ENCODE assay signal across 9 cellular contexts in the genomic region with DNA sequence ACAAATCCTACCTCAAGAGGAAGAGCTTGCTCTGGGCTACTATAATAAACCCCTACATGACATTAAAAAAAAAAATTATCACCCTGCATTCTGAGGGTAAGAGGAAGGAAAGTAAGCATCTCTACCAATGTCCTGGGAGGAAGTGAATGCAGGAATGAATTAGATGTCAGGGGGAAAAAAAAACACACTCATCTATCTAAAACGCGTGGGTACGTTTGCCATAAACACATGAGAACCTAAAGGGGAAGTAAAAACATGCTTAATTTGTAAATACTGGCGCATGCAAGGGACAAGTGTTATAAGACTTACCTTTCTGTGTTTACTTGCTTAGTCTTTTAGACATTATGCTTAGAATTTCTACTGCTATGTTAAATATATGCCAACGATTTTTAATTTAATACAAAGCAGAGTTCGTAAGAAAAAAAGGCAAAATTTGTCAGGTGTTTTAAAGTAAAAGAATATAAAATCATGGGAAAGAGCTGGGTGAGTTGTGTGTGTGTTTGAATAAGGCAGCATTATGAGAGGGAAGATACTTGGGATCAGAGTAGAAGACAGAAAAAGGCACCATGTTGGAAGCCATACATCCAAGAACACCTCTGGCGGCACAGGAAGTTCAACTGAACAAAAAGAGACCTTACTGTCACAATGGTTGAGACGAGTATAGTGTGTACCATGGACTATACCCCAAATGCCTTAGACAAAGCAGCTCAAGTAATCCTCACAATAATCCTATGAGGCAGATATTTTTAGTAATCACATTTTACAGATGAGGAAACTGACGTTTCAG. TPM values are rescaled to one million over a fixed set of nuclear protein-coding genes. Genes with fewer than 3 reads are reported as not detected.
DNase-seq lines count a peak whose midpoint lies in the region; ATAC-seq and TF ChIP-seq lines count a peak whose summit lies in the region.
"Had no signal": no experiment of that assay in that cellular context is flagged by ENCODE, and none has a peak within 500 bp of the region (broad histone marks: within the 10 kb centered on the region; RNA-seq: fewer than 3 reads in every experiment).

No MANE protein-coding gene starts in this region.

- H3K9me3 Mint-ChIP-seq in stimulated activated effector memory CD8-positive, alpha-beta T cell treated with anti-CD3 and anti-CD28 coated beads, Interleukin-12 subunit alpha, Interleukin-12 subunit beta, amount 100 ng/mL, for 72 hours: no peaks in the 10 kb centered on the region

- CTCF ChIA-PET in A673 (lab: Charles Lee): no interaction called here

- H3K36me3 ChIP-seq in A673 (ENCODE audit: insufficient read depth, low read length, poor library complexity, severe bottlenecking): no peaks in the 10 kb centered on the region

- POLR2A ChIA-PET in A673 (lab: Charles Lee; ENCODE audit: low non-redundant PET): no interaction called here

- H3K4me3 ChIP-seq in A673 (ENCODE audit: low read depth, low read length, poor library complexity, severe bottlenecking) (peak overlapping the region; percentile 76), foreskin fibroblast (ENCODE audit: low read depth in 1 of 2, low read length in 2 of 2) (peak overlapping the region; percentile 78 to 87)

- H3K36me3 Mint-ChIP-seq in stimulated activated effector memory CD8-positive, alpha-beta T cell treated with anti-CD3 and anti-CD28 coated beads, Interleukin-12 subunit alpha, Interleukin-12 subunit beta, amount 100 ng/mL, for 72 hours: no peaks in the 10 kb centered on the region

- no peak overlapping the region for H3K27ac Mint-ChIP-seq in stimulated activated effector memory CD8-positive, alpha-beta T cell treated with anti-CD3 and anti-CD28 coated beads, Interleukin-12 subunit alpha, Interleukin-12 subunit beta, amount 100 ng/mL, for 72 hours

- no peaks in the 10 kb centered on the region for H3K9me3 ChIP-seq in A673 (ENCODE audit: low read depth, low read length, poor library complexity, severe bottlenecking)

- H3K27me3 ChIP-seq in A673 (replicated peaks; ENCODE audit: insufficient read depth, low read depth, low read length, poor library complexity): no peaks in the 10 kb centered on the region

- DNase-seq in A673 (ENCODE audit: low spot score): no peak
- DNase-seq in GM10266 (ENCODE audit: extremely low spot score): peak; percentile 35
- peak; percentile 5 for DNase-seq in RPMI8226
- no peak for DNase-seq in foreskin fibroblast
- no peak for DNase-seq in stimulated activated effector memory CD8-positive, alpha-beta T cell treated with anti-CD3 and anti-CD28 coated beads, Interleukin-12 subunit alpha, Interleukin-12 subunit beta, amount 100 ng/mL, for 72 hours (ENCODE audit: low spot score in 2 of 2)
- no peak for DNase-seq in COLO829 (ENCODE audit: low spot score)
- no peak for DNase-seq in activated effector memory CD4-positive, alpha-beta T cell treated with anti-CD3 and anti-CD28 coated beads, Interleukin-2, amount 50 U/mL, for 16 hours
- DNase-seq: NCI-H446 had no signal

- intact Hi-C loops in A673 (cut with micrococcal nuclease; ENCODE audit: unreplicated experiment): no loop called here

- TSS peak; percentile 47 for BruUV-seq in A673 (replicated peaks; lab: Mats Ljungman, UMichigan)

- H3K27ac ChIP-seq in A673 (ENCODE audit: low read depth, low read length, poor library complexity, severe bottlenecking): no peak overlapping the region

- no peak overlapping the region for H3K4me3 Mint-ChIP-seq in stimulated activated effector memory CD8-positive, alpha-beta T cell treated with anti-CD3 and anti-CD28 coated beads, Interleukin-12 subunit alpha, Interleukin-12 subunit beta, amount 100 ng/mL, for 72 hours

- no peak for ATAC-seq in stimulated activated effector memory CD8-positive, alpha-beta T cell treated with anti-CD3 and anti-CD28 coated beads, Interleukin-12 subunit alpha, Interleukin-12 subunit beta, amount 100 ng/mL, for 72 hours
- no peak for ATAC-seq in HG03460 (IDR thresholded peaks at IDR 0.05; ENCODE audit: unreplicated experiment)

- peaks cover 16% of the 10 kb centered on the region for H3K4me1 ChIP-seq in A673 (ENCODE audit: insufficient read depth, low read length, poor library complexity, severe bottlenecking)

- TF ChIP-seq CTCF in A673 (conservative IDR thresholded peaks at IDR 0.05; ENCODE audit: low read depth, low read length) (no peak), GM10266 (IDR thresholded peaks at IDR 0.05; ENCODE audit: control insufficient read depth, insufficient read depth, low read depth, missing control alignments) (no peak), foreskin fibroblast (IDR thresholded peaks at IDR 0.05; ENCODE audit: low read depth, low read length) (no peak)

- peaks cover 35% of the 10 kb centered on the region for H3K4me1 Mint-ChIP-seq in stimulated activated effector memory CD8-positive, alpha-beta T cell treated with anti-CD3 and anti-CD28 coated beads, Interleukin-12 subunit alpha, Interleukin-12 subunit beta, amount 100 ng/mL, for 72 hours

RNA-seq across cellular contexts. Expression of gene TMED8, which starts 1.5 kb away (rescaled TPM):
- 21.0 and 22.8 TPM in 2 replicates for total RNA-seq in A673 (2021)

RNA-seq across cellular contexts. Expression of gene SAMD15, which starts 1.8 kb away (rescaled TPM):
- 2.4 and 2.9 TPM in 2 replicates for total RNA-seq in A673 (2021)

RNA-seq across cellular contexts. Expression of gene NOXRED1, which starts 48.0 kb away (rescaled TPM):
- total RNA-seq in A673 (2021): 0.58 and 1.0 TPM in 2 replicates

RNA-seq across cellular contexts. Expression of gene GSTZ1, which starts 54.5 kb away (rescaled TPM):
- total RNA-seq in A673 (2021): 12.7 and 18.5 TPM in 2 replicates

RNA-seq across cellular contexts. Expression of gene POMT2, which starts 54.7 kb away (rescaled TPM):
- total RNA-seq in A673 (2021): 49.5 and 55.6 TPM in 2 replicates

Comparison
In these comparisons a context has a peak if more than half of its experiments do, and no peak if none do; other contexts are left out.
1. DNase-seq: peak in GM10266 (single experiment) and RPMI8226 (single experiment); none in A673 (single experiment), foreskin fibroblast (0 of 2), stimulated activated effector memory CD8-positive, alpha-beta T cell treated with anti-CD3 and anti-CD28 coated beads, Interleukin-12 subunit alpha, Interleukin-12 subunit beta, amount 100 ng/mL, for 72 hours (0 of 2), COLO829 (single experiment) and activated effector memory CD4-positive, alpha-beta T cell treated with anti-CD3 and anti-CD28 coated beads, Interleukin-2, amount 50 U/mL, for 16 hours (single experiment).